1 cellular context compared by ENCODE assay signal in the genomic region with DNA sequence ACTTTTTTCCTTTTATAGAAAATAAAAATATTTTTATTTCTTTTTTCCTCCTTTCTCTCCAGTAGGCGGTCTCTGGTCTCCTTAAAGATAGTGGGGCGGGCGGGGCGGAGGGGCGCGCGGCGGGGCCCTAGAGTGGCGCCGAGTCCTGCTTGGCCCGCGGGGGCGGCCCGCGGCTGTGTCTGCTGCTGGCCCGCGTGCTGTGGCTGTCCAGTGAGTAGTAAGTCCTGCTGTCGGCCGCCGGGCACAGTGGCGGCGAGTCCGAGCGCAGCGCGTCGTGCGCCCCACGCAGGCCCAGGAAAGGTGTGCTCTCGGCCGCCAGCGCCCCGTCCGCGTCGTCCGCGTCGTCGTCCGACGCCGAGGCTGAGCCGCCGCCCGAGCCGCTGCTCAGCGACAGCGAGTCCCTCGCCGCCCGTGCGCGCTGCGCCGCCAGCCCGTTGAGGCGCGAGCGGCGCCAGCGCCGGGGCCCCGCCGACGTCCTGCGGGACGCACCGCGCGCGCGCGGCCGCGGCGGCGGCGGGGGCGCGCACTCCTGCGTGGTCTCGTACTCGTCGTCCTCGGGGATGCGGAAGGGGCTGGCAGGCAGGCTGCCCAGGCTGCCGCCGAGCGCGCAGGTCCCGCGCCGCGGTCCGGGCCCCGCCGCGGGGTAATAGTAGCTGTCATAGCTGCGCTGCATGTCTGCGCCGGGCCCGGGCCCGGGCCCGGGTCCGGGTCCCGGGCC.
TF ChIP-seq lines count a peak whose summit lies in the region.

No MANE protein-coding gene starts in this region.

TF ChIP-seq in GM23338, 12 proteins besides CTCF, POLR2A, EP300 and RAD21 (continued from another document):
- TF ChIP-seq, protein P1, sequence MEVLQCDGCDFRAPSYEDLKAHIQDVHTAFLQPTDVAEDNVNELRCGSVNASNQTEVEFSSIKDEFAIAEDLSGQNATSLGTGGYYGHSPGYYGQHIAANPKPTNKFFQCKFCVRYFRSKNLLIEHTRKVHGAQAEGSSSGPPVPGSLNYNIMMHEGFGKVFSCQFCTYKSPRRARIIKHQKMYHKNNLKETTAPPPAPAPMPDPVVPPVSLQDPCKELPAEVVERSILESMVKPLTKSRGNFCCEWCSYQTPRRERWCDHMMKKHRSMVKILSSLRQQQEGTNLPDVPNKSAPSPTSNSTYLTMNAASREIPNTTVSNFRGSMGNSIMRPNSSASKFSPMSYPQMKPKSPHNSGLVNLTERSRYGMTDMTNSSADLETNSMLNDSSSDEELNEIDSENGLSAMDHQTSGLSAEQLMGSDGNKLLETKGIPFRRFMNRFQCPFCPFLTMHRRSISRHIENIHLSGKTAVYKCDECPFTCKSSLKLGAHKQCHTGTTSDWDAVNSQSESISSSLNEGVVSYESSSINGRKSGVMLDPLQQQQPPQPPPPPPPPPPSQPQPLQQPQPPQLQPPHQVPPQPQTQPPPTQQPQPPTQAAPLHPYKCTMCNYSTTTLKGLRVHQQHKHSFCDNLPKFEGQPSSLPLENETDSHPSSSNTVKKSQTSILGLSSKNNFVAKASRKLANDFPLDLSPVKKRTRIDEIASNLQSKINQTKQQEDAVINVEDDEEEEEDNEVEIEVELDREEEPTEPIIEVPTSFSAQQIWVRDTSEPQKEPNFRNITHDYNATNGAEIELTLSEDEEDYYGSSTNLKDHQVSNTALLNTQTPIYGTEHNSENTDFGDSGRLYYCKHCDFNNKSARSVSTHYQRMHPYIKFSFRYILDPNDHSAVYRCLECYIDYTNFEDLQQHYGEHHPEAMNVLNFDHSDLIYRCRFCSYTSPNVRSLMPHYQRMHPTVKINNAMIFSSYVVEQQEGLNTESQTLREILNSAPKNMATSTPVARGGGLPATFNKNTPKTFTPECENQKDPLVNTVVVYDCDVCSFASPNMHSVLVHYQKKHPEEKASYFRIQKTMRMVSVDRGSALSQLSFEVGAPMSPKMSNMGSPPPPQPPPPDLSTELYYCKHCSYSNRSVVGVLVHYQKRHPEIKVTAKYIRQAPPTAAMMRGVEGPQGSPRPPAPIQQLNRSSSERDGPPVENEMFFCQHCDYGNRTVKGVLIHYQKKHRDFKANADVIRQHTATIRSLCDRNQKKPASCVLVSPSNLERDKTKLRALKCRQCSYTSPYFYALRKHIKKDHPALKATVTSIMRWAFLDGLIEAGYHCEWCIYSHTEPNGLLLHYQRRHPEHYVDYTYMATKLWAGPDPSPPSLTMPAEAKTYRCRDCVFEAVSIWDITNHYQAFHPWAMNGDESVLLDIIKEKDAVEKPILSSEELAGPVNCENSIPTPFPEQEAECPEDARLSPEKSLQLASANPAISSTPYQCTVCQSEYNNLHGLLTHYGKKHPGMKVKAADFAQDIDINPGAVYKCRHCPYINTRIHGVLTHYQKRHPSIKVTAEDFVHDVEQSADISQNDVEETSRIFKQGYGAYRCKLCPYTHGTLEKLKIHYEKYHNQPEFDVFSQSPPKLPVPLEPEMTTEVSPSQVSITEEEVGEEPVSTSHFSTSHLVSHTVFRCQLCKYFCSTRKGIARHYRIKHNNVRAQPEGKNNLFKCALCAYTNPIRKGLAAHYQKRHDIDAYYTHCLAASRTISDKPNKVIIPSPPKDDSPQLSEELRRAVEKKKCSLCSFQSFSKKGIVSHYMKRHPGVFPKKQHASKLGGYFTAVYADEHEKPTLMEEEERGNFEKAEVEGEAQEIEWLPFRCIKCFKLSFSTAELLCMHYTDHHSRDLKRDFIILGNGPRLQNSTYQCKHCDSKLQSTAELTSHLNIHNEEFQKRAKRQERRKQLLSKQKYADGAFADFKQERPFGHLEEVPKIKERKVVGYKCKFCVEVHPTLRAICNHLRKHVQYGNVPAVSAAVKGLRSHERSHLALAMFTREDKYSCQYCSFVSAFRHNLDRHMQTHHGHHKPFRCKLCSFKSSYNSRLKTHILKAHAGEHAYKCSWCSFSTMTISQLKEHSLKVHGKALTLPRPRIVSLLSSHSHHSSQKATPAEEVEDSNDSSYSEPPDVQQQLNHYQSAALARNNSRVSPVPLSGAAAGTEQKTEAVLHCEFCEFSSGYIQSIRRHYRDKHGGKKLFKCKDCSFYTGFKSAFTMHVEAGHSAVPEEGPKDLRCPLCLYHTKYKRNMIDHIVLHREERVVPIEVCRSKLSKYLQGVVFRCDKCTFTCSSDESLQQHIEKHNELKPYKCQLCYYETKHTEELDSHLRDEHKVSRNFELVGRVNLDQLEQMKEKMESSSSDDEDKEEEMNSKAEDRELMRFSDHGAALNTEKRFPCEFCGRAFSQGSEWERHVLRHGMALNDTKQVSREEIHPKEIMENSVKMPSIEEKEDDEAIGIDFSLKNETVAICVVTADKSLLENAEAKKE (CRISPR knock-in tag; IDR thresholded peaks at IDR 0.05), result no peak
- TF ChIP-seq EZH2 (IDR thresholded peaks at IDR 0.05; ENCODE audit: low read depth, unreplicated experiment) (peak; percentile 69), STAT1 (IDR thresholded peaks at IDR 0.05; ENCODE audit: unreplicated experiment) (no peak)
